24 cellular contexts compared by ENCODE assay signal in the genomic region with DNA sequence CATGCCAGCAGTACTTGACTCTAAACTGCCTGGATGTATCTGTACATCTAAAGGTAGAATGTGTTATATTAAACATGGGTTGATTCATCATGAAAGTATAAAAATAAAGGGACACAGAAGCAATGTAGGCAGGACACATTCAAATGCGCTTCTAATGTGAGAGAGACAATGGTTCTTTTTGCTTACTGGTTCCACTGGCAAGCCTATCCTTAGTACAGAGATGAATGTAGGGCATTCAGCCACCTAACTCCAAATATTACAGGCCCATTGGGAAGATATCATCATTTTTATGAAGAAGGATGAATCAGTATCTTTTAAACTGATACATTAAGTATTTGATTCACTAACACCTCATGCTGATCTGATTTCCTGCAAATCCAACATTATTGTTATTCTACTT. TPM values are rescaled to one million over a fixed set of nuclear protein-coding genes. Genes with fewer than 3 reads are reported as not detected.
DNase-seq lines count a peak whose midpoint lies in the region; FAIRE-seq and TF ChIP-seq lines count a peak whose summit lies in the region.
"Had no signal": no experiment of that assay in that cellular context is flagged by ENCODE, and none has a peak within 500 bp of the region (broad histone marks: within the 10 kb centered on the region; RNA-seq: fewer than 3 reads in every experiment).

No MANE protein-coding gene starts in this region.

- TF ChIP-seq CTCF in mesothelial cell of epicardium (IDR thresholded peaks at IDR 0.05; ENCODE audit: unreplicated experiment), result no peak

- H3K27me3 Mint-ChIP-seq in mesothelial cell of epicardium (ENCODE audit: low read depth), result no peaks in the 10 kb centered on the region
- H3K27me3 Mint-ChIP-seq: CD4-positive, alpha-beta memory T cell had no signal

- no peak for FAIRE-seq in RCC 7860 (lab: Jason Lieb, UNC)
- FAIRE-seq: A204.1, GM12878, GM19239, H54 had no signal

- DNase-seq in Ammon's horn (ENCODE audit: low spot score), result peak; percentile 20
- peak; percentile 57 for DNase-seq in globus pallidus (ENCODE audit: low spot score)
- peak; percentile 85 for DNase-seq in pons (ENCODE audit: low spot score)
- no peak for DNase-seq in DMS153 treated with DMSO at 0.1 percent for 48 hours (lab: John Stamatoyannopoulos, UW; ENCODE audit: unreplicated experiment)
- no peak for DNase-seq in mesothelial cell of epicardium (ENCODE audit: low spot score in 2 of 2, unreplicated experiment in 2 of 2)
- DNase-seq in T1000 (lab: John Stamatoyannopoulos, UW), result no peak
- DNase-seq in RCC 7860 (ENCODE audit: low spot score), result no peak
- DNase-seq: ACHN; AML-193; C1 segment of cervical spinal cord; Caco-2; CD4-positive, alpha-beta memory T cell; DMS153; DMS79; EL; GDM1; GOT3; HFFc6 had no signal

- no peaks in the 10 kb centered on the region for H3K4me1 Mint-ChIP-seq in mesothelial cell of epicardium
- H3K4me1 Mint-ChIP-seq: CD4-positive, alpha-beta memory T cell had no signal

- H3K4me3 Mint-ChIP-seq in mesothelial cell of epicardium, result no peak overlapping the region
- H3K4me3 Mint-ChIP-seq: CD4-positive, alpha-beta memory T cell; HFFc6 had no signal

- peaks cover 11% of the 10 kb centered on the region for H3K36me3 Mint-ChIP-seq in mesothelial cell of epicardium
- H3K36me3 Mint-ChIP-seq: CD4-positive, alpha-beta memory T cell had no signal

- peaks cover 25% of the 10 kb centered on the region for H3K9me3 Mint-ChIP-seq in mesothelial cell of epicardium
- H3K9me3 Mint-ChIP-seq: HFFc6 had no signal

- H3K27ac ChIP-seq in angular gyrus (ENCODE audit: low read depth, low read length), result peak overlapping the region; percentile 77
- H3K27ac ChIP-seq: 22Rv1 had no signal

- H3K27ac Mint-ChIP-seq in mesothelial cell of epicardium, result no peak overlapping the region
- H3K27ac Mint-ChIP-seq: CD4-positive, alpha-beta memory T cell; HFFc6 had no signal

RNA-seq across cellular contexts. Expression of a gene that starts 18.0 kb away (rescaled TPM):
- total RNA-seq in mesothelial cell of epicardium, result 2.1 to 3.0 TPM (median 3.0 TPM) in 3 replicates

RNA-seq across cellular contexts. Expression of a gene that starts 56.4 kb away (rescaled TPM):
- 0.35 to 1.1 TPM (median 0.57 TPM) in 3 replicates for total RNA-seq in mesothelial cell of epicardium
- total RNA-seq: Caco-2; CD4-positive, alpha-beta memory T cell; HFFc6 had no signal

Comparison
In these comparisons a context has a peak if more than half of its experiments do, and no peak if none do; other contexts are left out.
1. DNase-seq: peak in Ammon's horn (single experiment), globus pallidus (single experiment) and pons (single experiment); none in DMS153 treated with DMSO at 0.1 percent for 48 hours (single experiment), mesothelial cell of epicardium (0 of 2), T1000 (single experiment) and RCC 7860 (single experiment).